ENCODE assay signal across 13 cellular contexts in the genomic region with DNA sequence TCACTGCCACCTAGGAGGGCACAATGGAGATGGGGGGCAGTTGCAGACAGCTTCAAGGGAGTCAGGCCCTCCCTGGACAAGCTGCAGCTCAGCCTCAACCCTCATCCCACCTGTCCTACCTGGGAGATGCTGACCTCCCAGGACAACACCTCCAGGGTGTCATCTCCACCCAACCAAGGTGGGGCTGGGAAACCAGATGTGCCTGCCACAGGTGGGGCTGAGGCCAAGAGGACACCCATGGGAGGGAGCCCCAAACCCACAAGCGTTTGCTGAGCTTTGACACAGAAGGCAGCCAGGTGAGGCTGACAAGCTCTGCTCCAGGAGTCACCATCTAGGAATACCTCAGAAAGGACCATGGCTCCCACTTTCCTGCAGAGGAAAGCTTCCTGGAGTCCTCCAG. TPM values are rescaled to one million over a fixed set of nuclear protein-coding genes. Genes with fewer than 3 reads are reported as not detected.
A peak's percentile ranks its signal among the peaks of the same experiment; 100 is the strongest.
DNase-seq lines count a peak whose midpoint lies in the region; ATAC-seq, FAIRE-seq and TF ChIP-seq lines count a peak whose summit lies in the region.
"Had no signal": no experiment of that assay in that cellular context is flagged by ENCODE, and none has a peak within 500 bp of the region (broad histone marks: within the 10 kb centered on the region; RNA-seq: fewer than 3 reads in every experiment).

No MANE protein-coding gene starts in this region.

- WGBS in IMR-90 (ENCODE audit: extremely low coverage in 2 of 2, insufficient read length in 1 of 2), 2 experiments = 100% methylated on average over 1 of the region's 1 CpG; no CpG with 5 or more reads in 1 of the 2 experiments

- H3K27me3 Mint-ChIP-seq in mesothelial cell of epicardium (ENCODE audit: low read depth) = no peaks in the 10 kb centered on the region

- H3K9me3 Mint-ChIP-seq in mesothelial cell of epicardium = no peaks in the 10 kb centered on the region

- no peak overlapping the region for H2BK120ac ChIP-seq in IMR-90 (ENCODE audit: low read depth, low read length)

- no peaks in the 10 kb centered on the region for H4K20me1 ChIP-seq in BLaER1 treated with 17β-estradiol and CSF1 and Interleukin-3, amounts not matched to agents 10 nM and 100 nM
- no peaks in the 10 kb centered on the region for H4K20me1 ChIP-seq in IMR-90 (ENCODE audit: insufficient read depth, low read length)

- H3K36me3 ChIP-seq in BLaER1 treated with 17β-estradiol and CSF1 and Interleukin-3, amounts not matched to agents 10 nM and 100 nM = no peaks in the 10 kb centered on the region
- no peaks in the 10 kb centered on the region for H3K36me3 ChIP-seq in IMR-90 (ENCODE audit: control insufficient read depth, insufficient read depth, low read length)
- H3K36me3 ChIP-seq: BE2C had no signal

- peak; percentile 79 for FAIRE-seq in urothelium cell line (lab: Jason Lieb, UNC)
- FAIRE-seq: A549, H54, HepG2 had no signal

- H3K23ac ChIP-seq in IMR-90 (ENCODE audit: low read depth, low read length) = no peak overlapping the region

- H3K4me1 Mint-ChIP-seq in mesothelial cell of epicardium = peaks cover 68% of the 10 kb centered on the region

- no peaks in the 10 kb centered on the region for H3K36me3 Mint-ChIP-seq in mesothelial cell of epicardium

- no peak for DNase-seq in IMR-90
- DNase-seq in mesothelial cell of epicardium (ENCODE audit: low spot score in 2 of 2, unreplicated experiment in 2 of 2) = no peak
- no peak for DNase-seq in urothelium cell line (ENCODE audit: low spot score)
- no peak for DNase-seq in iPS-NIHi11 (ENCODE audit: low spot score)
- DNase-seq in NCI-H226 = no peak
- DNase-seq: BE2C, DMS 273 treated with DMSO at 0.1 percent for 48 hours had no signal

- peak overlapping the region; percentile 43 for H3K27ac Mint-ChIP-seq in mesothelial cell of epicardium

- TF ChIP-seq CTCF in IMR-90 (conservative IDR thresholded peaks at IDR 0.05; ENCODE audit: low read depth, low read length) (no peak), mesothelial cell of epicardium (IDR thresholded peaks at IDR 0.05; ENCODE audit: unreplicated experiment) (no peak)

- POLR2A ChIA-PET in IMR-90 (lab: Charles Lee; ENCODE audit: unreplicated experiment) = interaction anchor here (0.8 kb wide), 1 partner anchor 39 kb away, joined by 13 read pairs; no protein-coding TSS in a partner anchor

- peak overlapping the region; percentile 40; the same call in 1 of the 3 replicates for H2BK15ac ChIP-seq in IMR-90 (ENCODE audit: low read depth, low read length)

- TF ChIP-seq POLR2A in IMR-90 (IDR thresholded peaks at IDR 0.05; ENCODE audit: low read depth, low read length) = no peak

- H3K18ac ChIP-seq in IMR-90 (ENCODE audit: low read depth, low read length) = no peak overlapping the region

- dilution Hi-C loops in IMR-90 (cut with HindIII; ENCODE audit: low sequenced_read_pairs, unreplicated experiment) = no loop called here

- no peak overlapping the region for H2BK20ac ChIP-seq in IMR-90 (ENCODE audit: low read depth, low read length)

- H3K4me2 ChIP-seq in BLaER1 treated with 17β-estradiol and CSF1 and Interleukin-3, amounts not matched to agents 10 nM and 100 nM = peak overlapping the region in 9 of 11 experiments; percentile 24 to 93 (median 67); a peak in 12 of 22 replicates
- no peak overlapping the region for H3K4me2 ChIP-seq in IMR-90 (ENCODE audit: low read depth, low read length)
- H3K4me2 ChIP-seq: A549 had no signal

- no peak for TF ChIP-seq RAD21 in IMR-90 (IDR thresholded peaks at IDR 0.05; ENCODE audit: low read length)

- BruUV-seq in IMR-90 (replicated peaks; lab: Mats Ljungman, UMichigan) = no TSS peak

- H4K8ac ChIP-seq in IMR-90 (ENCODE audit: low read depth in 2 of 2, low read length in 2 of 2) = no peak overlapping the region

- no peak overlapping the region for H2BK5ac ChIP-seq in IMR-90 (ENCODE audit: low read depth, low read length, poor library complexity, severe bottlenecking)

- H2AK9ac ChIP-seq in IMR-90 (replicated peaks; ENCODE audit: low read depth, low read length, poor library complexity) = peak overlapping the region; percentile 53

- H3K27ac ChIP-seq in BLaER1 treated with 17β-estradiol and CSF1 and Interleukin-3, amounts not matched to agents 10 nM and 100 nM = peak overlapping the region in 4 of 11 experiments; percentile 3 to 27 (median 16); a peak in 2 of 22 replicates
- H3K27ac ChIP-seq in IMR-90 (ENCODE audit: insufficient read depth, low read length) = no peak overlapping the region

- peaks cover 62 to 90% (median 80%) of the 10 kb centered on the region in 10 experiments for H3K4me1 ChIP-seq in BLaER1 treated with 17β-estradiol and CSF1 and Interleukin-3, amounts not matched to agents 10 nM and 100 nM
- peaks cover 13% of the 10 kb centered on the region for H3K4me1 ChIP-seq in IMR-90 (ENCODE audit: control insufficient read depth, insufficient read depth, low read length)

- H2AFZ ChIP-seq in IMR-90 (replicated peaks; ENCODE audit: low read length, poor library complexity) = no peak overlapping the region

- no peak overlapping the region for H4K91ac ChIP-seq in IMR-90 (ENCODE audit: insufficient read depth, low read depth, low read length)

- peaks cover 7% of the 10 kb centered on the region; the same call in 1 of the 2 replicates for H3K9me1 ChIP-seq in IMR-90 (ENCODE audit: insufficient read depth, low read length)

- H3K4ac ChIP-seq in IMR-90 (ENCODE audit: low read depth, low read length) = no peak overlapping the region

- H3K56ac ChIP-seq in IMR-90 (ENCODE audit: extremely low read depth, insufficient read depth, low read length) = no peak overlapping the region

- no peak overlapping the region for H4K5ac ChIP-seq in IMR-90 (ENCODE audit: low read depth, low read length)

- CTCF ChIA-PET in IMR-90 (lab: Yijun Ruan, JAX) = no interaction called here

- no peak overlapping the region for H3K4me3 ChIP-seq in BLaER1 treated with 17β-estradiol and CSF1 and Interleukin-3, amounts not matched to agents 10 nM and 100 nM
- no peak overlapping the region for H3K4me3 ChIP-seq in IMR-90 (ENCODE audit: insufficient read depth, low read depth, low read length)
- H3K4me3 ChIP-seq: A549 had no signal

- no peaks in the 10 kb centered on the region for H3K79me1 ChIP-seq in IMR-90 (ENCODE audit: low read depth in 1 of 2, low read length in 2 of 2)

- H3K9ac ChIP-seq in BLaER1 treated with 17β-estradiol and CSF1 and Interleukin-3, amounts not matched to agents 10 nM and 100 nM = no peak overlapping the region
- H3K9ac ChIP-seq in IMR-90 (ENCODE audit: low read depth, low read length) = no peak overlapping the region

- H2AK5ac ChIP-seq in IMR-90 (ENCODE audit: low read depth, low read length) = peak overlapping the region; percentile 53; the same call in 1 of the 2 replicates

- no peak overlapping the region for H3K14ac ChIP-seq in IMR-90 (replicated peaks; ENCODE audit: low read depth, low read length)

- ATAC-seq in IMR-90 (ENCODE audit: low read depth) (no peak), GM21619 (IDR thresholded peaks at IDR 0.05; ENCODE audit: unreplicated experiment) (no peak)
- ATAC-seq: A549, HCT116, HepG2 had no signal

- H3K4me3 Mint-ChIP-seq in mesothelial cell of epicardium = no peak overlapping the region

- no peaks in the 10 kb centered on the region for H3K27me3 ChIP-seq in BLaER1 treated with 17β-estradiol and CSF1 and Interleukin-3, amounts not matched to agents 10 nM and 100 nM
- no peaks in the 10 kb centered on the region for H3K27me3 ChIP-seq in IMR-90 (ENCODE audit: control insufficient read depth, insufficient read depth, low read length)
- H3K27me3 ChIP-seq: BE2C had no signal

- no peaks in the 10 kb centered on the region for H3K9me3 ChIP-seq in BLaER1 treated with 17β-estradiol and CSF1 and Interleukin-3, amounts not matched to agents 10 nM and 100 nM (replicated peaks in 1 of 11)
- no peaks in the 10 kb centered on the region for H3K9me3 ChIP-seq in IMR-90 (ENCODE audit: control insufficient read depth, insufficient read depth, low read length)
- H3K9me3 ChIP-seq: A549, BE2C had no signal

- in situ Hi-C loops in IMR-90 (cut with MboI; ENCODE audit: low sequenced_read_pairs) = no loop called here

- intact Hi-C loops in IMR-90 (cut with micrococcal nuclease) = no loop called here

TF ChIP-seq in IMR-90, 13 proteins besides CTCF, POLR2A, EP300 and RAD21 (continues in another document):
- TF ChIP-seq MAZ (IDR thresholded peaks at IDR 0.05; ENCODE audit: borderline replicate concordance, low read depth, low read length) = no peak
- TF ChIP-seq MAFK (IDR thresholded peaks at IDR 0.05; ENCODE audit: low read depth, low read length) = no peak
- no peak for TF ChIP-seq SMC3 (IDR thresholded peaks at IDR 0.05; ENCODE audit: low read depth, low read length)
- TF ChIP-seq, protein P1, sequence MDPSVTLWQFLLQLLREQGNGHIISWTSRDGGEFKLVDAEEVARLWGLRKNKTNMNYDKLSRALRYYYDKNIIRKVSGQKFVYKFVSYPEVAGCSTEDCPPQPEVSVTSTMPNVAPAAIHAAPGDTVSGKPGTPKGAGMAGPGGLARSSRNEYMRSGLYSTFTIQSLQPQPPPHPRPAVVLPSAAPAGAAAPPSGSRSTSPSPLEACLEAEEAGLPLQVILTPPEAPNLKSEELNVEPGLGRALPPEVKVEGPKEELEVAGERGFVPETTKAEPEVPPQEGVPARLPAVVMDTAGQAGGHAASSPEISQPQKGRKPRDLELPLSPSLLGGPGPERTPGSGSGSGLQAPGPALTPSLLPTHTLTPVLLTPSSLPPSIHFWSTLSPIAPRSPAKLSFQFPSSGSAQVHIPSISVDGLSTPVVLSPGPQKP (IDR thresholded peaks at IDR 0.05; ENCODE audit: borderline replicate concordance, low read depth, low read length) = no peak
- no peak for TF ChIP-seq RCOR1 (IDR thresholded peaks at IDR 0.05; ENCODE audit: insufficient replicate concordance, low read length)
- TF ChIP-seq CHD1 (IDR thresholded peaks at IDR 0.05; ENCODE audit: low read depth, low read length) = no peak
- TF ChIP-seq CEBPB (IDR thresholded peaks at IDR 0.05; ENCODE audit: low read depth, low read length) = no peak
- TF ChIP-seq FOS (IDR thresholded peaks at IDR 0.05; ENCODE audit: low read depth, low read length) = no peak
- no peak for TF ChIP-seq RFX5 (IDR thresholded peaks at IDR 0.05; ENCODE audit: low read depth, low read length)
- TF ChIP-seq NFE2L2 (IDR thresholded peaks at IDR 0.05; ENCODE audit: low read depth, low read length) = no peak
- TF ChIP-seq, protein P2, sequence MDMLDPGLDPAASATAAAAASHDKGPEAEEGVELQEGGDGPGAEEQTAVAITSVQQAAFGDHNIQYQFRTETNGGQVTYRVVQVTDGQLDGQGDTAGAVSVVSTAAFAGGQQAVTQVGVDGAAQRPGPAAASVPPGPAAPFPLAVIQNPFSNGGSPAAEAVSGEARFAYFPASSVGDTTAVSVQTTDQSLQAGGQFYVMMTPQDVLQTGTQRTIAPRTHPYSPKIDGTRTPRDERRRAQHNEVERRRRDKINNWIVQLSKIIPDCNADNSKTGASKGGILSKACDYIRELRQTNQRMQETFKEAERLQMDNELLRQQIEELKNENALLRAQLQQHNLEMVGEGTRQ (IDR thresholded peaks at IDR 0.05; ENCODE audit: low read depth, low read length) = no peak

RNA-seq across cellular contexts. Expression of a gene that starts 31.5 kb away (rescaled TPM):
- total RNA-seq in IMR-90 (2012; rRNA removed) (6.5 and 19.7 TPM in 2 replicates), mesothelial cell of epicardium (377 to 390 TPM (median 382 TPM) in 3 replicates)
- 82.3 and 140 TPM in 2 replicates for polyA plus RNA-seq in IMR-90 (2012; rRNA removed)
- 116 and 171 TPM in 2 replicates for polyA plus RNA-seq in IMR-90 (2012; cell fraction: cytosol; rRNA removed)
- polyA plus RNA-seq in IMR-90 (2012; cell fraction: nucleus; rRNA removed; ENCODE audit: low replicate concordance) = 95.1 and 247 TPM in 2 replicates

Comparison
In these comparisons a context has a peak if more than half of its experiments do, and no peak if none do; other contexts are left out.
1. RNA of a gene that starts 31.5 kb away (total RNA-seq): 377 to 390 TPM in mesothelial cell of epicardium; 6.5 to 19.7 TPM in IMR-90; every median in the first group is over 10 times any median in the second.